22 cellular contexts compared by ENCODE assay signal in the genomic region with DNA sequence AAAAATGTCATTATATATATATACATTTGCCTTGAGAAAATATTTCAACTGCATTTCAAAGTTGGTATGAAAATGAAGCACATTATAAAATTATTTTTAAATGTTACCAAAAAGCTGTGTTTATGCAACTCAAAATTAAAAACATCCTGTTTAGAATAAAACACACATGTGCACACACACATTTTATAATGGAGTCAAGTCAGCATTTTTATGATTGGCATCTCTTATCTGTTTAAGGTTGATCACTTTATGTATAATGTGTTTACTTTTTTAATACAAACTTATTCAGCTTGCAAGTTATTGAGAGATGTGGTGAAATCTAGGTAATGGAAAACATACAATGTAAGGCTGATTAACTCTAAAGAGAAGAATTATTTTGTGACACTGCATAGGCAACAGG.
"Had no signal": no experiment of that assay in that cellular context is flagged by ENCODE, and none has a peak within 500 bp of the region (broad histone marks: within the 10 kb centered on the region; RNA-seq: fewer than 3 reads in every experiment).

No MANE protein-coding gene starts in this region.

- FAIRE-seq: bronchial epithelial cell, frontal cortex had no signal

- H3K36me3 ChIP-seq: brain microvascular endothelial cell had no signal

- H3K27ac ChIP-seq: brain microvascular endothelial cell had no signal

- ATAC-seq: activated T-cell treated with anti-CD3 and anti-CD28 coated beads, Interleukin-2, amount 50 U/mL, for 72 hours; esophagus mucosa had no signal

- DNase-seq: activated CD4-positive, alpha-beta memory T cell treated with anti-CD3 and anti-CD28 coated beads, Interleukin-2, amount 10 ng/mL, durations not matched to agents 7 days and 5 days; activated CD4-positive, alpha-beta T cell treated with anti-CD3 and anti-CD28 coated beads for 1 hour; activated CD4-positive, alpha-beta T cell treated with anti-CD3 and anti-CD28 coated beads for 4 hours; activated CD4-positive, alpha-beta T cell treated with anti-CD3 and anti-CD28 coated beads, Interleukin-2, amount 10 ng/mL, durations not matched to agents 7 days and 5 days; activated CD4-positive, alpha-beta T cell treated with anti-CD3 and anti-CD28 coated beads, Interleukin-2, amount 50 U/mL, for 4 hours; activated CD8-positive, alpha-beta memory T cell treated with anti-CD3 and anti-CD28 coated beads, Interleukin-2, amount 50 U/mL, for 48 hours; activated gamma-delta T cell; activated naive CD4-positive, alpha-beta T cell treated with anti-CD3 and anti-CD28 coated beads, Interleukin-2, amount 50 U/mL, for 16 hours; activated naive CD4-positive, alpha-beta T cell treated with Interleukin-2 at 50 U/mL for 16 hours; activated T-cell treated with anti-CD3 and anti-CD28 coated beads for 4 hours; activated T-cell treated with anti-CD3 and anti-CD28 coated beads, Interleukin-2, amount 50 U/mL, for 24 hours; activated T-cell treated with anti-CD3 and anti-CD28 coated beads, Interleukin-2, amount 50 U/mL, for 72 hours; amniotic stem cell; anterior cingulate cortex; brain microvascular endothelial cell; effector CD8-positive, alpha-beta T cell; foreskin fibroblast; head of caudate nucleus; T-helper 2 cell had no signal

- H3K27me3 ChIP-seq: brain microvascular endothelial cell had no signal
